31 cellular contexts compared by ENCODE assay signal in genomic region chr19:29875931-29876330, GRCh38.
"Had no signal": no experiment of that assay in that cellular context is flagged by ENCODE, and none has a peak within 500 bp of the region (broad histone marks: within the 10 kb centered on the region; RNA-seq: fewer than 3 reads in every experiment).

No MANE protein-coding gene starts in this region.

- H3K36me3 ChIP-seq: adrenal gland, ascending aorta, brain microvascular endothelial cell, colonic mucosa, left lung, prostate gland, right atrium auricular region, thoracic aorta had no signal

- H3K9me3 ChIP-seq: adrenal gland, ascending aorta, colonic mucosa, left lung, prostate gland, right atrium auricular region, thoracic aorta had no signal

- H3K36me3 Mint-ChIP-seq: activated naive CD8-positive, alpha-beta T cell; immature natural killer cell; naive B cell; type B pancreatic cell had no signal

- H2AFZ ChIP-seq: hepatocyte had no signal

- H3K27ac ChIP-seq: adrenal gland, ascending aorta, brain microvascular endothelial cell, colonic mucosa, dorsolateral prefrontal cortex, hepatocyte, left lung, prostate gland, right atrium auricular region, skin epidermis, thoracic aorta, VCaP had no signal

- H3K4me3 ChIP-seq: adrenal gland, ascending aorta, colonic mucosa, dorsolateral prefrontal cortex, hepatocyte, left lung, lung, prostate gland, right atrium auricular region, skin epidermis, thoracic aorta had no signal

- H3K27me3 ChIP-seq: adrenal gland had no signal

- H3K4me2 ChIP-seq: hepatocyte had no signal

- DNase-seq: activated CD4-positive, alpha-beta memory T cell treated with anti-CD3 and anti-CD28 coated beads, Interleukin-2, amount 10 ng/mL, durations not matched to agents 7 days and 5 days; activated CD4-positive, alpha-beta T cell treated with anti-CD3 and anti-CD28 coated beads, Interleukin-2, amount 10 ng/mL, durations not matched to agents 24 days and 14 days; activated gamma-delta T cell treated with Interleukin-2 at 50 U/mL for 16 hours; activated T-cell treated with anti-CD3 and anti-CD28 coated beads, Interleukin-2, amount 50 U/mL, for 72 hours; adrenal gland; central memory CD4-positive, alpha-beta T cell; colonic mucosa; dorsolateral prefrontal cortex; effector memory CD8-positive, alpha-beta T cell; foreskin melanocyte; glutamatergic neuron; immature natural killer cell; left lung; naive B cell; stimulated activated CD4-positive, alpha-beta T cell treated with anti-CD3 and anti-CD28 coated beads, Interleukin-15, amount 100 ng/mL, for 24 hours; stimulated activated CD8-positive, alpha-beta memory T cell treated with anti-CD3 and anti-CD28 coated beads, Interleukin-4, amount 100 ng/mL, for 48 hours; stimulated activated naive CD4-positive, alpha-beta T cell treated with Interleukin-2 at 50 U/mL for 16 hours had no signal

- H3K9me3 Mint-ChIP-seq: activated CD4-positive, alpha-beta memory T cell treated with anti-CD3 and anti-CD28 coated beads, Interleukin-2, amount 10 ng/mL, durations not matched to agents 7 days and 5 days; activated CD4-positive, alpha-beta T cell treated with anti-CD3 and anti-CD28 coated beads, Interleukin-2, amount 10 ng/mL, durations not matched to agents 24 days and 14 days; activated T-cell treated with anti-CD3 and anti-CD28 coated beads, Interleukin-2, amount 50 U/mL, for 72 hours; effector memory CD8-positive, alpha-beta T cell; immature natural killer cell; neural crest cell; type B pancreatic cell had no signal

- ATAC-seq: activated CD4-positive, CD25-positive, alpha-beta regulatory T cell treated with anti-CD3 and anti-CD28 coated beads, Interleukin-2, amount 50 U/mL, for 24 hours; activated T-cell treated with anti-CD3 and anti-CD28 coated beads, Interleukin-2, amount 50 U/mL, for 72 hours; effector memory CD8-positive, alpha-beta T cell; esophagus mucosa; left lung had no signal

- H3K27ac Mint-ChIP-seq: activated CD4-positive, alpha-beta memory T cell treated with anti-CD3 and anti-CD28 coated beads, Interleukin-2, amount 10 ng/mL, durations not matched to agents 7 days and 5 days; activated CD4-positive, alpha-beta T cell treated with anti-CD3 and anti-CD28 coated beads, Interleukin-2, amount 10 ng/mL, durations not matched to agents 24 days and 14 days; activated naive CD8-positive, alpha-beta T cell; activated T-cell treated with anti-CD3 and anti-CD28 coated beads, Interleukin-2, amount 50 U/mL, for 72 hours; effector memory CD8-positive, alpha-beta T cell; type B pancreatic cell had no signal

- H3K4me3 Mint-ChIP-seq: activated CD4-positive, alpha-beta memory T cell treated with anti-CD3 and anti-CD28 coated beads, Interleukin-2, amount 10 ng/mL, durations not matched to agents 7 days and 5 days; activated naive CD8-positive, alpha-beta T cell; activated T-cell treated with anti-CD3 and anti-CD28 coated beads, Interleukin-2, amount 50 U/mL, for 72 hours; neural crest cell; type B pancreatic cell had no signal

- H3K79me2 ChIP-seq: hepatocyte had no signal
